ENCODE assay signal across 8 cellular contexts in the genomic region with DNA sequence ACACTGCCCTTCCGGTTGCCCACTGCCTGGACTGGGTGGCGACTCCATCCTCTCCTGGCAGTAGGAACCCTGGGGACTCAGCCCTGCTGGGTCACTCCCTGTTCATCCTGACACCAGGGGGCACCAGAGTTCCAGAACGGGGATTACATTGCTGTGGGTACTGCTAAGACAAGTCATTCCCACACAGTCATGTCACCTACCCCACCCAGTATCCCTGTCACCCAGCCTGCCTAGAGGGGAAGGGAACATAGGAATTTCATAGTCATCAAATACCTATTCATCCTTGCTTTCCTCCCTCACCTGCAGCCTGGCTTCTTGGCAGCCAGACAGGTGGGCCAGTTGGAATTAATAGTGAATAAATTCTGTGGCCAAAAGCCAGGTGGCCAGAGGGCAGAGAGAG. TPM values are rescaled to one million over a fixed set of nuclear protein-coding genes. Genes with fewer than 3 reads are reported as not detected.
DNase-seq lines count a peak whose midpoint lies in the region; ATAC-seq and TF ChIP-seq lines count a peak whose summit lies in the region.

No MANE protein-coding gene starts in this region.

- DNase-seq in EL (peak; percentile 86), LoVo (ENCODE audit: low spot score) (peak; percentile 92), Right ventricle myocardium inferior (ENCODE audit: missing footprints) (peak; percentile 87), pulmonary artery endothelial cell (ENCODE audit: low read depth, low spot score) (peak; percentile 36)
- peak; percentile 81 for DNase-seq in activated naive CD4-positive, alpha-beta T cell treated with anti-CD3 and anti-CD28 coated beads, Interleukin-2, amount 50 U/mL, for 16 hours

- intact Hi-C loops in Right ventricle myocardium inferior (cut with DNase I) = loop anchor here (1.0 kb wide), 1 partner anchor 25 kb away; no protein-coding TSS in a partner anchor

- ATAC-seq in SK-N-SH treated with all-trans-retinoic acid at 6 μM for 48 hours (peak; percentile 94), Right ventricle myocardium inferior (peak; percentile 85), GM18519 (IDR thresholded peaks at IDR 0.05; ENCODE audit: low FRiP score, unreplicated experiment) (no peak), GM21825 (IDR thresholded peaks at IDR 0.05; ENCODE audit: unreplicated experiment) (no peak)

TF ChIP-seq in SK-N-SH treated with all-trans-retinoic acid at 6 μM for 48 hours, 23 proteins besides CTCF, POLR2A, EP300 and RAD21:
- TF ChIP-seq TOX (CRISPR knock-in tag; IDR thresholded peaks at IDR 0.05; ENCODE audit: borderline replicate concordance) (no peak), ZFP3 (CRISPR knock-in tag; IDR thresholded peaks at IDR 0.05) (no peak), ZNF8 (CRISPR knock-in tag; IDR thresholded peaks at IDR 0.05) (no peak), ZNF565 (CRISPR knock-in tag; conservative IDR thresholded peaks at IDR 0.05; ENCODE audit: low read depth) (no peak), ZNF70 (CRISPR knock-in tag; IDR thresholded peaks at IDR 0.05) (no peak)
- TF ChIP-seq, protein P1, sequence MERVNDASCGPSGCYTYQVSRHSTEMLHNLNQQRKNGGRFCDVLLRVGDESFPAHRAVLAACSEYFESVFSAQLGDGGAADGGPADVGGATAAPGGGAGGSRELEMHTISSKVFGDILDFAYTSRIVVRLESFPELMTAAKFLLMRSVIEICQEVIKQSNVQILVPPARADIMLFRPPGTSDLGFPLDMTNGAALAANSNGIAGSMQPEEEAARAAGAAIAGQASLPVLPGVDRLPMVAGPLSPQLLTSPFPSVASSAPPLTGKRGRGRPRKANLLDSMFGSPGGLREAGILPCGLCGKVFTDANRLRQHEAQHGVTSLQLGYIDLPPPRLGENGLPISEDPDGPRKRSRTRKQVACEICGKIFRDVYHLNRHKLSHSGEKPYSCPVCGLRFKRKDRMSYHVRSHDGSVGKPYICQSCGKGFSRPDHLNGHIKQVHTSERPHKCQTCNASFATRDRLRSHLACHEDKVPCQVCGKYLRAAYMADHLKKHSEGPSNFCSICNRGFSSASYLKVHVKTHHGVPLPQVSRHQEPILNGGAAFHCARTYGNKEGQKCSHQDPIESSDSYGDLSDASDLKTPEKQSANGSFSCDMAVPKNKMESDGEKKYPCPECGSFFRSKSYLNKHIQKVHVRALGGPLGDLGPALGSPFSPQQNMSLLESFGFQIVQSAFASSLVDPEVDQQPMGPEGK (CRISPR knock-in tag; IDR thresholded peaks at IDR 0.05; ENCODE audit: borderline replicate concordance) = no peak
- TF ChIP-seq, protein P2, sequence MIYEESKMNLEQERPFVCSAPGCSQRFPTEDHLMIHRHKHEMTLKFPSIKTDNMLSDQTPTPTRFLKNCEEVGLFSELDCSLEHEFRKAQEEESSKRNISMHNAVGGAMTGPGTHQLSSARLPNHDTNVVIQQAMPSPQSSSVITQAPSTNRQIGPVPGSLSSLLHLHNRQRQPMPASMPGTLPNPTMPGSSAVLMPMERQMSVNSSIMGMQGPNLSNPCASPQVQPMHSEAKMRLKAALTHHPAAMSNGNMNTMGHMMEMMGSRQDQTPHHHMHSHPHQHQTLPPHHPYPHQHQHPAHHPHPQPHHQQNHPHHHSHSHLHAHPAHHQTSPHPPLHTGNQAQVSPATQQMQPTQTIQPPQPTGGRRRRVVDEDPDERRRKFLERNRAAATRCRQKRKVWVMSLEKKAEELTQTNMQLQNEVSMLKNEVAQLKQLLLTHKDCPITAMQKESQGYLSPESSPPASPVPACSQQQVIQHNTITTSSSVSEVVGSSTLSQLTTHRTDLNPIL (CRISPR knock-in tag; IDR thresholded peaks at IDR 0.05; ENCODE audit: low read depth) = no peak

RNA-seq across cellular contexts. Expression of a gene that starts 9.8 kb away (rescaled TPM):
- not detected for total RNA-seq in Right ventricle myocardium inferior
- total RNA-seq in pulmonary artery endothelial cell = 0.13 and 0.42 TPM in 2 replicates

RNA-seq across cellular contexts. Expression of a gene that starts 26.7 kb away (rescaled TPM):
- total RNA-seq in Right ventricle myocardium inferior = 17.7 TPM
- total RNA-seq in pulmonary artery endothelial cell = 6.5 and 12.9 TPM in 2 replicates

RNA-seq across cellular contexts. Expression of a gene that starts 36.9 kb away (rescaled TPM):
- 14.9 TPM for total RNA-seq in Right ventricle myocardium inferior
- 12.4 and 21.5 TPM in 2 replicates for total RNA-seq in pulmonary artery endothelial cell

RNA-seq across cellular contexts. Expression of a gene that starts 47.1 kb away (rescaled TPM):
- total RNA-seq in Right ventricle myocardium inferior (10.9 TPM), pulmonary artery endothelial cell (12.6 and 14.4 TPM in 2 replicates)

Comparison
In these comparisons a context has a peak if more than half of its experiments do, and no peak if none do; other contexts are left out.
1. DNase-seq: peak in every context shown above with its lines; median percentile 92 in LoVo; 87 in Right ventricle myocardium inferior; 86 in EL; 81 in activated naive CD4-positive, alpha-beta T cell treated with anti-CD3 and anti-CD28 coated beads, Interleukin-2, amount 50 U/mL, for 16 hours; 36 in pulmonary artery endothelial cell.
2. ATAC-seq: peak in SK-N-SH treated with all-trans-retinoic acid at 6 μM for 48 hours (single experiment) and Right ventricle myocardium inferior (single experiment); none in GM18519 (single experiment) and GM21825 (single experiment).